In the genomic region with DNA sequence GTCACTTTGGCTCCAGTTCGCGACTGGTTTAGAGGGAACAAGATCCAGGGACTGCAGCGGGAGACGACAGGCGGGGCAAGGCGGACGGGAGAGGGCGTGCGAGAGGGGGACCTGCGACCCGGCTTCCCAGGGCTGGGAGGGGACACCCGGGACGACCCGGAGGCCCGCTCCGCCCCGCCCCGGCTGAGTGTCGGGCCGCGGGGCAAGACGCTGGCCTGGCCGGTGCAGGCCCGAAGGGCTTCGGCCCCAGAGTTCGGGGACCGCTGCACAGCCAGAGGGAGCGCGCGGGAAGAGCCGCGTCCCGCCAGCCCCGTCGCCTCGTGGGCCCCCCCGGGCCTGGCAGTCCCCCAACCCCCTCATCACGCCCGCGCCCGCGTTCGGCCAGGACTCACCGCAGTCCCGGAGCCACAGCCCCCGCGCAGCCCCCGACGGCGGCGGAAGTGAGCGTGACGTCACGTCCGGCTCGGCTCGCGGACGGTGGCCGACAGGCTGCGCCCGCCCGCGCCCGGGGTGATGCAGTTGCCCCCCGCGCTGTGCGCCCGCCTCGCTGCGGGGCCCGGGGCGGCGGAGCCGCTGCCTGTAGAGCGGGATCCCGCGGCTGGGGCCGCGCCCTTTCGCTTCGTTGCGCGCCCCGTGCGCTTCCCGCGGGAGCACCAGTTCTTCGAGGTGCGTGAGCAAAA, we compare ENCODE assay signal across 8 cellular contexts. TPM values are rescaled to one million over a fixed set of nuclear protein-coding genes. Genes with fewer than 3 reads are reported as not detected.
DNase-seq lines count a peak whose midpoint lies in the region; ATAC-seq and TF ChIP-seq lines count a peak whose summit lies in the region.

Gene TUBGCP2 (minus strand): TSS at position 442 of the 680 bp plus-strand sequence. CDS start 5,931 bp downstream, outside the sequence.
A gene with protein sequence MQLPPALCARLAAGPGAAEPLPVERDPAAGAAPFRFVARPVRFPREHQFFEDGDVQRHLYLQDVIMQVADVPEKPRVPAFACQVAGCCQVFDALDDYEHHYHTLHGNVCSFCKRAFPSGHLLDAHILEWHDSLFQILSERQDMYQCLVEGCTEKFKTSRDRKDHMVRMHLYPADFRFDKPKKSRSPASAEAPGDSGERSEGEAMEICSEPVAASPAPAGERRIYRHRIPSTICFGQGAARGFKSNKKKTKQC (plus strand): TSS at position 484 of the 680 bp plus-strand sequence. CDS start 30 bp downstream, at position 514.

- H3K27ac ChIP-seq in body of pancreas, result peak within 1 kb of the TSS; percentile 91 to 99 (median 93)

- peak; percentile 78 for TF ChIP-seq POLR2A in GM15510 (IDR thresholded peaks at IDR 0.05; ENCODE audit: borderline replicate concordance, extremely low read depth, insufficient read length)
- peak; percentile 34 to 74 (median 45) for TF ChIP-seq POLR2A in body of pancreas (IDR thresholded peaks at IDR 0.05)

- H3K9me3 ChIP-seq in body of pancreas (no peaks in the 10 kb centered on the region), iPS-15b (ENCODE audit: control insufficient read depth, insufficient read depth, low read length) (no peaks in the 10 kb centered on the region), skeletal muscle satellite cell (replicated peaks; ENCODE audit: low read length) (no peaks in the 10 kb centered on the region)

- peak within 1 kb of the TSS; percentile 81 for H3K9ac ChIP-seq in iPS-15b (ENCODE audit: low read depth, low read length)
- peak within 1 kb of the TSS; percentile 100 for H3K9ac ChIP-seq in skeletal muscle satellite cell (ENCODE audit: low read depth, low read length)

- DNase-seq in NCI-H1092 treated with DMSO at 0.1 percent for 48 hours (lab: John Stamatoyannopoulos, UW), result peak; percentile 59
- DNase-seq in UCSD-AML1 (lab: John Stamatoyannopoulos, UW; ENCODE audit: unreplicated experiment), result peak; percentile 91
- DNase-seq in body of pancreas, result peak; percentile 84 to 88 (median 88)
- no peak for DNase-seq in cortex of kidney (lab: John Stamatoyannopoulos, UW)

- H3K4me1 ChIP-seq in body of pancreas (peaks cover 28% of the 10 kb centered on the region), iPS-15b (ENCODE audit: control insufficient read depth, insufficient read depth, low read length) (peaks cover 7% of the 10 kb centered on the region), skeletal muscle satellite cell (ENCODE audit: control insufficient read depth, insufficient read depth, low read length) (peaks cover 20% of the 10 kb centered on the region)

- peak in 3 of 7 experiments; percentile 4 to 26 (median 11) for TF ChIP-seq CTCF in body of pancreas (IDR thresholded peaks at IDR 0.05)

- H3K27me3 ChIP-seq in body of pancreas (no peaks in the 10 kb centered on the region), iPS-15b (ENCODE audit: control insufficient read depth, insufficient read depth, low read length) (no peaks in the 10 kb centered on the region), skeletal muscle satellite cell (ENCODE audit: control insufficient read depth, insufficient read depth, low read length) (no peaks in the 10 kb centered on the region)

- peak within 1 kb of the TSS; percentile 63 to 79 for H3K4me3 ChIP-seq in body of pancreas
- H3K4me3 ChIP-seq in iPS-15b (ENCODE audit: low read depth, low read length), result peak within 1 kb of the TSS; percentile 61
- H3K4me3 ChIP-seq in skeletal muscle satellite cell (ENCODE audit: low read length), result peak within 1 kb of the TSS; percentile 100

- 1% methylated on average over 15 to 79 of the region's 90 CpGs for WGBS in body of pancreas, 2 donors

- peak within 1 kb of the TSS; percentile 100 for H3K4me2 ChIP-seq in skeletal muscle satellite cell (ENCODE audit: low read length)

- ATAC-seq in HG02588 (IDR thresholded peaks at IDR 0.05; ENCODE audit: unreplicated experiment) (peak; percentile 76), body of pancreas (peak; percentile 78)

- no peaks in the 10 kb centered on the region for H3K36me3 ChIP-seq in body of pancreas (replicated peaks in 1 of 2; ENCODE audit: insufficient read depth in 1 of 2, low read depth in 2 of 2)
- H3K36me3 ChIP-seq in iPS-15b (ENCODE audit: control insufficient read depth, insufficient read depth, low read length), result peaks cover 11% of the 10 kb centered on the region
- H3K36me3 ChIP-seq in skeletal muscle satellite cell (ENCODE audit: insufficient read depth, low read length), result peaks cover 11% of the 10 kb centered on the region

- intact Hi-C loops in body of pancreas (cut with DNase I), result no loop called here

RNA-seq across cellular contexts. Expression of gene TUBGCP2, which starts in this region (rescaled TPM):
- 10 to 100 TPM; 32.2 to 36.6 TPM for total RNA-seq in body of pancreas
- 53.0 and 58.1 TPM in 2 replicates for total RNA-seq in skeletal muscle satellite cell (2012; rRNA removed)

RNA-seq across cellular contexts. Expression of the second gene that starts in this region (rescaled TPM):
- total RNA-seq in body of pancreas, result 10 to 100 TPM; 15.0 to 22.7 TPM
- 28.6 and 33.9 TPM in 2 replicates for total RNA-seq in skeletal muscle satellite cell (2012; rRNA removed)
